ENCODE assay signal across 25 cellular contexts in genomic region chr5:56845277-56845676, GRCh38. TPM values are rescaled to one million over a fixed set of nuclear protein-coding genes. Genes with fewer than 3 reads are reported as not detected.
A peak's percentile ranks its signal among the peaks of the same experiment; 100 is the strongest.
DNase-seq lines count a peak whose midpoint lies in the region; ATAC-seq, FAIRE-seq and TF ChIP-seq lines count a peak whose summit lies in the region.
"Had no signal": no experiment of that assay in that cellular context is flagged by ENCODE, and none has a peak within 500 bp of the region (broad histone marks: within the 10 kb centered on the region; RNA-seq: fewer than 3 reads in every experiment).

No MANE protein-coding gene starts in this region.

- peak overlapping the region; percentile 60 for H3K27ac Mint-ChIP-seq in activated CD4-positive, alpha-beta T cell treated with anti-CD3 and anti-CD28 coated beads for 36 hours
- peak overlapping the region in 2 of 3 experiments; percentile 19 to 43 for H3K27ac Mint-ChIP-seq in nephron
- H3K27ac Mint-ChIP-seq: nephron progenitor cell had no signal

- no peaks in the 10 kb centered on the region for H3K9me2 ChIP-seq in Loucy (replicated peaks; ENCODE audit: low read depth, low read length)

- H3K36me3 ChIP-seq in Loucy (ENCODE audit: insufficient read depth, low read length) = no peaks in the 10 kb centered on the region
- H3K36me3 ChIP-seq in effector memory CD4-positive, alpha-beta T cell (ENCODE audit: control insufficient read depth, insufficient read depth, low read length) = no peaks in the 10 kb centered on the region
- H3K36me3 ChIP-seq in transverse colon = no peaks in the 10 kb centered on the region
- H3K36me3 ChIP-seq: tibial artery had no signal

- no peak for FAIRE-seq in HTR-8/SVneo (lab: Jason Lieb, UNC)
- FAIRE-seq: astrocyte, TTC549 had no signal

- no peak for DNase-seq in activated CD4-positive, alpha-beta T cell treated with anti-CD3 and anti-CD28 coated beads for 36 hours
- no peak for DNase-seq in activated CD4-positive, alpha-beta T cell treated with anti-CD3 and anti-CD28 coated beads for 48 hours
- no peak for DNase-seq in effector memory CD4-positive, alpha-beta T cell
- DNase-seq in transverse colon (no peak), HTR-8/SVneo (ENCODE audit: insufficient read length, low spot score) (no peak), retina (no peak)
- DNase-seq: 8988T; activated effector memory CD4-positive, alpha-beta T cell treated with anti-CD3 and anti-CD28 coated beads, Interleukin-2, amount 50 U/mL, for 16 hours; cerebellar nuclear complex; DMS53; effector CD8-positive, alpha-beta T cell; GM23248; head of caudate nucleus; NCI-H187 treated with DMSO at 0.1 percent for 48 hours; NCI-H446 treated with DMSO at 0.1 percent for 48 hours; nephron progenitor cell; NK-92 treated with Interleukin-12 subunit alpha and Interleukin-12 subunit beta, amount 100 ng/mL, for 24 hours; RPMI8226; tibial artery had no signal

- no peak for TF ChIP-seq EP300 in transverse colon (IDR thresholded peaks at IDR 0.05; ENCODE audit: low read depth)

- no peaks in the 10 kb centered on the region for H3K27me3 ChIP-seq in Loucy (ENCODE audit: insufficient read depth, low read length, poor library complexity, severe bottlenecking)
- no peaks in the 10 kb centered on the region for H3K27me3 ChIP-seq in effector memory CD4-positive, alpha-beta T cell (replicated peaks; ENCODE audit: control insufficient read depth, insufficient read depth, low read length, poor library complexity, severe bottlenecking)
- no peaks in the 10 kb centered on the region for H3K27me3 ChIP-seq in transverse colon
- H3K27me3 ChIP-seq: tibial artery had no signal

- H3K79me2 ChIP-seq in Loucy (ENCODE audit: insufficient read depth, low read length) = peaks cover 100% of the 10 kb centered on the region

- H3K9ac ChIP-seq in Loucy (ENCODE audit: low read depth, low read length, poor library complexity, severe bottlenecking) = no peak overlapping the region
- H3K9ac ChIP-seq: GM23248 had no signal

- H3K27me3 Mint-ChIP-seq in activated CD4-positive, alpha-beta T cell treated with anti-CD3 and anti-CD28 coated beads for 36 hours = no peaks in the 10 kb centered on the region
- no peaks in the 10 kb centered on the region for H3K27me3 Mint-ChIP-seq in nephron (ENCODE audit: low read depth)

- H3K9me3 Mint-ChIP-seq in activated CD4-positive, alpha-beta T cell treated with anti-CD3 and anti-CD28 coated beads for 36 hours (ENCODE audit: low read depth) = no peaks in the 10 kb centered on the region
- H3K9me3 Mint-ChIP-seq in nephron = no peaks in the 10 kb centered on the region

- in situ Hi-C loops in transverse colon (cut with MboI; ENCODE audit: low pct_ligation_motif_present in 1 of 4, low pct_unique_long_range_greater_than_20kb in 1 of 4, low sequenced_read_pairs in 3 of 4) = loop anchor here in 1 of 4 donors (25.0 kb wide), 1 partner anchor 908 kb away; no protein-coding TSS in a partner anchor

- H3K27ac ChIP-seq in effector memory CD4-positive, alpha-beta T cell (ENCODE audit: insufficient read depth, low read length, poor library complexity, severe bottlenecking) = peak overlapping the region; percentile 17
- no peak overlapping the region for H3K27ac ChIP-seq in transverse colon
- H3K27ac ChIP-seq: C4-2B, GM23248, tibial artery had no signal

- peak overlapping the region; percentile 27 for H3K4me2 ChIP-seq in Loucy (ENCODE audit: low read depth, low read length, poor library complexity, severe bottlenecking)

- H3K4me1 Mint-ChIP-seq in activated CD4-positive, alpha-beta T cell treated with anti-CD3 and anti-CD28 coated beads for 36 hours = peaks cover 83% of the 10 kb centered on the region
- peaks cover 42% of the 10 kb centered on the region for H3K4me1 Mint-ChIP-seq in nephron

- 50 to 88% methylated on average over 1 to 2 of the region's 2 CpGs for WGBS in transverse colon (ENCODE audit: low coverage in 1 of 2), 2 donors

- POLR2A ChIA-PET in activated CD4-positive, alpha-beta T cell treated with anti-CD3 and anti-CD28 coated beads for 36 hours (lab: Charles Lee) = no interaction called here

- TF ChIP-seq CTCF in Loucy (conservative IDR thresholded peaks at IDR 0.05; ENCODE audit: low read length) (no peak), nephron (IDR thresholded peaks at IDR 0.05; ENCODE audit: unreplicated experiment in 3 of 3) (no peak), transverse colon (IDR thresholded peaks at IDR 0.05) (no peak)

- H3K4me1 ChIP-seq in Loucy (ENCODE audit: insufficient read depth, low read length, poor library complexity, severe bottlenecking) = peaks cover 24% of the 10 kb centered on the region
- peaks cover 56% of the 10 kb centered on the region for H3K4me1 ChIP-seq in effector memory CD4-positive, alpha-beta T cell (ENCODE audit: control insufficient read depth, insufficient read depth, low read length, poor library complexity, severe bottlenecking)
- peaks cover 0 to 51% (median 11%) of the 10 kb centered on the region in 4 donors for H3K4me1 ChIP-seq in transverse colon

- H3K4me3 ChIP-seq in Loucy (ENCODE audit: low read length, poor library complexity, severe bottlenecking) (no peak overlapping the region), transverse colon (no peak overlapping the region)
- H3K4me3 ChIP-seq in effector memory CD4-positive, alpha-beta T cell (ENCODE audit: insufficient read depth, low read depth, low read length, poor library complexity, severe bottlenecking) = no peak overlapping the region
- H3K4me3 ChIP-seq: GM23248, lung, tibial artery had no signal

- H2AFZ ChIP-seq in Loucy (ENCODE audit: low read length) = no peak overlapping the region
- H2AFZ ChIP-seq: GM23248 had no signal

- H3K4me3 Mint-ChIP-seq in activated CD4-positive, alpha-beta T cell treated with anti-CD3 and anti-CD28 coated beads for 36 hours = no peak overlapping the region
- no peak overlapping the region for H3K4me3 Mint-ChIP-seq in nephron
- H3K4me3 Mint-ChIP-seq: nephron progenitor cell had no signal

- intact Hi-C loops in activated CD4-positive, alpha-beta T cell treated with anti-CD3 and anti-CD28 coated beads for 36 hours (cut with DNase I, micrococcal nuclease) = no loop called here
- intact Hi-C loops in transverse colon (cut with DNase I; ENCODE audit: low total_unique reads) = no loop called here

- H3F3A ChIP-seq in Loucy (ENCODE audit: low read depth) = no peaks in the 10 kb centered on the region

- ATAC-seq in activated CD4-positive, alpha-beta T cell treated with anti-CD3 and anti-CD28 coated beads for 36 hours = peak; percentile 46

- TF ChIP-seq POLR2A in transverse colon (IDR thresholded peaks at IDR 0.05) = no peak

- H4K20me1 ChIP-seq in Loucy (ENCODE audit: insufficient read depth, low read length, poor library complexity, severe bottlenecking) = peaks cover 76% of the 10 kb centered on the region

- H3K9me3 ChIP-seq in Loucy (ENCODE audit: insufficient read depth, low read depth, low read length) (no peaks in the 10 kb centered on the region), transverse colon (no peaks in the 10 kb centered on the region)
- H3K9me3 ChIP-seq in effector memory CD4-positive, alpha-beta T cell (ENCODE audit: control insufficient read depth, low read length) = no peaks in the 10 kb centered on the region
- H3K9me3 ChIP-seq: tibial artery had no signal

- H3K36me3 Mint-ChIP-seq in activated CD4-positive, alpha-beta T cell treated with anti-CD3 and anti-CD28 coated beads for 36 hours (ENCODE audit: low read depth) = peaks cover 2% of the 10 kb centered on the region
- peaks cover 3% of the 10 kb centered on the region for H3K36me3 Mint-ChIP-seq in nephron (ENCODE audit: low read depth)

- CTCF ChIA-PET in activated CD4-positive, alpha-beta T cell treated with anti-CD3 and anti-CD28 coated beads for 36 hours (lab: Charles Lee) = interaction anchor here (1.6 kb wide), 1 partner anchor 581 kb away, joined by 3 read pairs; no protein-coding TSS in a partner anchor

RNA-seq across cellular contexts. Expression of gene MAP3K1, which starts 29.9 kb away (rescaled TPM):
- 10 to 100 TPM; 22.3 to 22.9 TPM for total RNA-seq in activated CD4-positive, alpha-beta T cell treated with anti-CD3 and anti-CD28 coated beads for 36 hours
- total RNA-seq in transverse colon = 10 to 100 TPM in 3 of 4 donors, 1 to 10 TPM in 1; 8.6 to 17.3 (median 12.4) TPM
